25 cellular contexts compared by ENCODE assay signal in the genomic region with DNA sequence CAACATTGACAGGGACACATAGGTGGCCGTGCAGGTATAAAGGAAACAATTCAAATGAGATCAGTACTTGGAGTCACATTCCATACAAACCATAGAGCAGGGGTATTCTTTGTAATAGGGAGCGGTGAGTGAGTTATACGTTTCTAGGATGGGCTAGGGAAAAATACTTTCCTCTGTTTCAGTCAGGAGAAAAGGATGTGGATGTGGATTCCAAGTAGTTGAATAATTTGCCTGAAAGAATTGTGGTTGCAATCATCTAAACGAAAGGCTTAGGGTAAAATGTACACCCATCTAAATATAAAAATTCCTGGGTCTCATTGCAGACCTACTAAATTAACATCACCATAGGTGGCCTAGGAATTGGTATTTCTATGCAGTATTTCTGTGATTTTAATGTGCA.
DNase-seq lines count a peak whose midpoint lies in the region; ATAC-seq, FAIRE-seq and TF ChIP-seq lines count a peak whose summit lies in the region.
"Had no signal": no experiment of that assay in that cellular context is flagged by ENCODE, and none has a peak within 500 bp of the region (broad histone marks: within the 10 kb centered on the region; RNA-seq: fewer than 3 reads in every experiment).

No MANE protein-coding gene starts in this region.

- 0 out of 2 replicates have a peak overlapping the region, but pooled peaks have one; percentile 11 for H3K4me2 ChIP-seq in SK-N-SH

- H3K79me2 ChIP-seq in SK-N-SH (ENCODE audit: insufficient read depth) = no peaks in the 10 kb centered on the region

- intact Hi-C loops in activated CD4-positive, alpha-beta memory T cell treated with anti-CD3 and anti-CD28 coated beads for 36 hours (cut with micrococcal nuclease) = no loop called here

- H3K27ac ChIP-seq in SK-N-SH (ENCODE audit: low read depth in 2 of 2, low read length in 1 of 2) (peak overlapping the region in 1 of 2 experiments; percentile 10; a peak in 1 of 4 replicates), foreskin keratinocyte (peak overlapping the region; percentile 61)
- H3K27ac ChIP-seq: neural progenitor cell, thoracic aorta had no signal

- no peak overlapping the region for H2AFZ ChIP-seq in SK-N-SH (ENCODE audit: low read depth)

- H3K36me3 ChIP-seq in SK-N-SH (replicated peaks in 1 of 2; ENCODE audit: control insufficient read depth in 1 of 2, insufficient read depth in 2 of 2, low read length in 1 of 2) = no peaks in the 10 kb centered on the region
- H3K36me3 ChIP-seq: neural progenitor cell, thoracic aorta had no signal

- CTCF ChIA-PET in AG04449 (lab: Yijun Ruan, JAX) = interaction anchor here (1.5 kb wide), 1 partner anchor 269 kb away, joined by 6 read pairs; no protein-coding TSS in a partner anchor
- CTCF ChIA-PET in SK-N-SH (lab: Yijun Ruan, JAX) = interaction anchor here (0.7 to 1.0 kb wide), 3 partner anchors 16 to 314 kb away, joined by 3 to 4 read pairs (median 3); no protein-coding TSS in a partner anchor
- CTCF ChIA-PET in activated CD4-positive, alpha-beta memory T cell treated with anti-CD3 and anti-CD28 coated beads for 36 hours (lab: Charles Lee) = no interaction called here
- CTCF ChIA-PET in activated CD8-positive, alpha-beta memory T cell treated with anti-CD3 and anti-CD28 coated beads, Interleukin-2, amount 10 ng/mL, durations not matched to agents 7 days and 5 days (lab: Charles Lee) = no interaction called here

- TF ChIP-seq CTCF in AG04449 (IDR thresholded peaks at IDR 0.05; ENCODE audit: insufficient read depth, low read length, missing control alignments) (no peak), HFF-Myc (IDR thresholded peaks at IDR 0.05; ENCODE audit: low read depth, low read length, missing control alignments) (no peak), SK-N-SH (IDR thresholded peaks at IDR 0.05) (no peak), foreskin keratinocyte (conservative IDR thresholded peaks at IDR 0.05) (no peak)

- 0 out of 4 replicates have a peak, but pooled peaks of 1 of the 2 experiments have one; percentile 10 for TF ChIP-seq EP300 in SK-N-SH (IDR thresholded peaks at IDR 0.05; ENCODE audit: borderline replicate concordance in 1 of 2, low read depth in 1 of 2, low read length in 1 of 2)

- H3K4me1 Mint-ChIP-seq in activated CD4-positive, alpha-beta memory T cell treated with anti-CD3 and anti-CD28 coated beads for 36 hours (ENCODE audit: low read depth) = no peaks in the 10 kb centered on the region
- no peaks in the 10 kb centered on the region for H3K4me1 Mint-ChIP-seq in activated CD8-positive, alpha-beta memory T cell treated with anti-CD3 and anti-CD28 coated beads, Interleukin-2, amount 10 ng/mL, durations not matched to agents 7 days and 5 days
- H3K4me1 Mint-ChIP-seq: IgD-negative memory B cell, T-helper 17 cell had no signal

- H3K36me3 Mint-ChIP-seq in activated CD4-positive, alpha-beta memory T cell treated with anti-CD3 and anti-CD28 coated beads for 36 hours = no peaks in the 10 kb centered on the region
- H3K36me3 Mint-ChIP-seq in activated CD8-positive, alpha-beta memory T cell treated with anti-CD3 and anti-CD28 coated beads, Interleukin-2, amount 10 ng/mL, durations not matched to agents 7 days and 5 days = no peaks in the 10 kb centered on the region
- H3K36me3 Mint-ChIP-seq: IgD-negative memory B cell, neural progenitor cell had no signal

- no peaks in the 10 kb centered on the region for H3K9me3 Mint-ChIP-seq in activated CD4-positive, alpha-beta memory T cell treated with anti-CD3 and anti-CD28 coated beads for 36 hours
- no peaks in the 10 kb centered on the region for H3K9me3 Mint-ChIP-seq in activated CD8-positive, alpha-beta memory T cell treated with anti-CD3 and anti-CD28 coated beads, Interleukin-2, amount 10 ng/mL, durations not matched to agents 7 days and 5 days (ENCODE audit: low read depth)
- H3K9me3 Mint-ChIP-seq: CD4-positive, alpha-beta T cell; IgD-negative memory B cell; neural progenitor cell had no signal

- no peaks in the 10 kb centered on the region for H3K9me2 ChIP-seq in SK-N-SH

- WGBS in SK-N-SH (ENCODE audit: low lambda C conversion rate) = 64% methylated on average over 4 of the region's 4 CpGs

- H3K27me3 Mint-ChIP-seq in activated CD4-positive, alpha-beta memory T cell treated with anti-CD3 and anti-CD28 coated beads for 36 hours = no peaks in the 10 kb centered on the region
- no peaks in the 10 kb centered on the region for H3K27me3 Mint-ChIP-seq in activated CD8-positive, alpha-beta memory T cell treated with anti-CD3 and anti-CD28 coated beads, Interleukin-2, amount 10 ng/mL, durations not matched to agents 7 days and 5 days
- H3K27me3 Mint-ChIP-seq: CD4-positive, alpha-beta T cell; T-helper 17 cell had no signal

- no peaks in the 10 kb centered on the region for H3F3A ChIP-seq in SK-N-SH (replicated peaks; ENCODE audit: insufficient read depth)

- no peak overlapping the region for H3K4me3 Mint-ChIP-seq in activated CD4-positive, alpha-beta memory T cell treated with anti-CD3 and anti-CD28 coated beads for 36 hours
- H3K4me3 Mint-ChIP-seq in activated CD8-positive, alpha-beta memory T cell treated with anti-CD3 and anti-CD28 coated beads, Interleukin-2, amount 10 ng/mL, durations not matched to agents 7 days and 5 days = no peak overlapping the region
- H3K4me3 Mint-ChIP-seq: CD4-positive, alpha-beta T cell; IgD-negative memory B cell; neural progenitor cell; T-helper 17 cell had no signal

- peaks cover 0 to 4% of the 10 kb centered on the region in 2 experiments; a peak in 1 of 4 replicates for H3K4me1 ChIP-seq in SK-N-SH (ENCODE audit: control insufficient read depth in 1 of 2, insufficient read depth in 2 of 2, low read depth in 1 of 2, low read length in 1 of 2)
- H3K4me1 ChIP-seq in foreskin keratinocyte = peaks cover 13% of the 10 kb centered on the region

- peak; percentile 55 for DNase-seq in AG04449 (ENCODE audit: low read depth, low spot score)
- peak; percentile 43 for DNase-seq in HFF-Myc (ENCODE audit: extremely low read depth, low read depth)
- DNase-seq in SK-N-SH = no peak
- peak; percentile 84 to 96 for DNase-seq in foreskin keratinocyte
- DNase-seq in activated CD4-positive, alpha-beta memory T cell treated with anti-CD3 and anti-CD28 coated beads for 36 hours = no peak
- DNase-seq in activated CD8-positive, alpha-beta memory T cell treated with anti-CD3 and anti-CD28 coated beads, Interleukin-2, amount 10 ng/mL, durations not matched to agents 7 days and 5 days = no peak
- DNase-seq in middle frontal gyrus (ENCODE audit: extremely low spot score, low spot score) = no peak
- DNase-seq in frontal cortex (ENCODE audit: low spot score in 2 of 2) = no peak
- DNase-seq: activated CD4-positive, CD25-positive, alpha-beta regulatory T cell; amniotic stem cell; CD4-positive, alpha-beta T cell; cerebellar nuclear complex; DMS53; effector memory CD4-positive, alpha-beta T cell; left cardiac atrium; midbrain; MV-4-11; NCI-H2029; NCI-H446 treated with DMSO at 0.1 percent for 48 hours; SHP77 treated with DMSO at 0.1 percent for 48 hours; T-helper 17 cell had no signal

- TF ChIP-seq RAD21 in SK-N-SH (IDR thresholded peaks at IDR 0.05; ENCODE audit: low read length) = no peak

- no peak overlapping the region for H3K4me3 ChIP-seq in AG04449 (ENCODE audit: low read depth, low read length)
- no peak overlapping the region for H3K4me3 ChIP-seq in HFF-Myc (replicated peaks; ENCODE audit: low read depth, low read length)
- no peak overlapping the region for H3K4me3 ChIP-seq in SK-N-SH (ENCODE audit: low read depth in 2 of 2, low read length in 1 of 2)
- H3K4me3 ChIP-seq: neural progenitor cell, thoracic aorta had no signal

- H3K9me3 ChIP-seq in SK-N-SH = no peaks in the 10 kb centered on the region
- H3K9me3 ChIP-seq: thoracic aorta had no signal

- peak; percentile 81 for ATAC-seq in foreskin keratinocyte
- no peak for ATAC-seq in activated CD8-positive, alpha-beta memory T cell treated with anti-CD3 and anti-CD28 coated beads, Interleukin-2, amount 10 ng/mL, durations not matched to agents 7 days and 5 days
- ATAC-seq: left cardiac atrium, T-helper 17 cell had no signal

- no peak overlapping the region for H3K27ac Mint-ChIP-seq in activated CD4-positive, alpha-beta memory T cell treated with anti-CD3 and anti-CD28 coated beads for 36 hours
- no peak overlapping the region for H3K27ac Mint-ChIP-seq in activated CD8-positive, alpha-beta memory T cell treated with anti-CD3 and anti-CD28 coated beads, Interleukin-2, amount 10 ng/mL, durations not matched to agents 7 days and 5 days
- H3K27ac Mint-ChIP-seq: CD4-positive, alpha-beta T cell; IgD-negative memory B cell; neural progenitor cell; T-helper 17 cell had no signal

- H3K9ac ChIP-seq in SK-N-SH = no peak overlapping the region
- H3K9ac ChIP-seq: neural progenitor cell had no signal

- FAIRE-seq in frontal cortex (lab: Jason Lieb, UNC) = no peak
- FAIRE-seq: A204.1 had no signal

- H3K27me3 ChIP-seq in SK-N-SH (ENCODE audit: insufficient read depth) (no peaks in the 10 kb centered on the region), foreskin keratinocyte (no peaks in the 10 kb centered on the region)
- H3K27me3 ChIP-seq: neural progenitor cell had no signal

- POLR2A ChIA-PET in AG04449 (lab: Yijun Ruan, JAX) = no interaction called here
- POLR2A ChIA-PET in SK-N-SH (lab: Yijun Ruan, JAX) = no interaction called here
- POLR2A ChIA-PET in activated CD4-positive, alpha-beta memory T cell treated with anti-CD3 and anti-CD28 coated beads for 36 hours (lab: Charles Lee) = no interaction called here

- H4K20me1 ChIP-seq in SK-N-SH (ENCODE audit: insufficient read depth) = no peaks in the 10 kb centered on the region

TF ChIP-seq in SK-N-SH, 30 proteins besides CTCF, POLR2A, EP300 and RAD21:
- TF ChIP-seq RXRA (IDR thresholded peaks at IDR 0.05; ENCODE audit: borderline replicate concordance, low read depth) (no peak), TCF12 (IDR thresholded peaks at IDR 0.05) (0 out of 2 replicates have a peak, but pooled peaks have one; percentile 6), JUND (IDR thresholded peaks at IDR 0.05) (peak; percentile 23; the same call in 1 of the 2 replicates), FOSL2 (IDR thresholded peaks at IDR 0.05; ENCODE audit: borderline replicate concordance, low read depth) (peak; percentile 24; the same call in 1 of the 2 replicates)

Comparison
In these comparisons a context has a peak if more than half of its experiments do, and no peak if none do; other contexts are left out.
1. DNase-seq: peak in AG04449 (single experiment), HFF-Myc (single experiment) and foreskin keratinocyte (2 of 2); none in SK-N-SH (single experiment), activated CD4-positive, alpha-beta memory T cell treated with anti-CD3 and anti-CD28 coated beads for 36 hours (single experiment), activated CD8-positive, alpha-beta memory T cell treated with anti-CD3 and anti-CD28 coated beads, Interleukin-2, amount 10 ng/mL, durations not matched to agents 7 days and 5 days (single experiment), middle frontal gyrus (single experiment) and frontal cortex (0 of 2).
2. CTCF ChIA-PET loops: an anchor here in AG04449 (1.5 kb wide) and SK-N-SH (0.7 to 1.0 kb wide); none called in activated CD4-positive, alpha-beta memory T cell treated with anti-CD3 and anti-CD28 coated beads for 36 hours and activated CD8-positive, alpha-beta memory T cell treated with anti-CD3 and anti-CD28 coated beads, Interleukin-2, amount 10 ng/mL, durations not matched to agents 7 days and 5 days.